Comparison of ENCODE assay signal across 8 cellular contexts in genomic region chr3:69012836-69013255, GRCh38. TPM values are rescaled to one million over a fixed set of nuclear protein-coding genes. Genes with fewer than 3 reads are reported as not detected.
DNase-seq lines count a peak whose midpoint lies in the region; ATAC-seq, FAIRE-seq and TF ChIP-seq lines count a peak whose summit lies in the region.

No MANE protein-coding gene starts in this region.

- no peak for TF ChIP-seq EP300 in A549 (IDR thresholded peaks at IDR 0.05)

- TF ChIP-seq POLR2A in A549 (IDR thresholded peaks at IDR 0.05; ENCODE audit: low read length): no peak

- no peak for TF ChIP-seq RAD21 in A549 (conservative IDR thresholded peaks at IDR 0.05 in 1 of 2, IDR thresholded peaks at IDR 0.05 in 1 of 2)

- ATAC-seq in A549: peak; percentile 63 to 83
- ATAC-seq in GM18498 (IDR thresholded peaks at IDR 0.05; ENCODE audit: unreplicated experiment): peak; percentile 41
- ATAC-seq in HG02884 (IDR thresholded peaks at IDR 0.05; ENCODE audit: unreplicated experiment): peak; percentile 37
- peak; percentile 72 to 78 for ATAC-seq in lower lobe of right lung
- ATAC-seq in thoracic aorta (ENCODE audit: insufficient number of reproducible peaks, low FRiP score, low read depth): peak; percentile 30

- H3K4me1 ChIP-seq in A549 (peaks cover 13% of the 10 kb centered on the region; the same call in 2 of the 3 replicates), duodenal mucosa (ENCODE audit: control insufficient read depth in 1 of 2, insufficient read depth in 2 of 2, low read length in 2 of 2) (peaks cover 6 to 12% of the 10 kb centered on the region in 2 donors), lower lobe of right lung (peaks cover 44% of the 10 kb centered on the region), thoracic aorta (ENCODE audit: control insufficient read depth in 1 of 2, low read depth in 2 of 2) (peaks cover 40 to 62% of the 10 kb centered on the region in 2 donors)

- peak overlapping the region; percentile 57 for H3K4me3 ChIP-seq in A549
- H3K4me3 ChIP-seq in duodenal mucosa (ENCODE audit: low read depth in 1 of 2, low read length in 2 of 2): peak overlapping the region; percentile 63 to 79
- peak overlapping the region; percentile 79 for H3K4me3 ChIP-seq in lower lobe of right lung
- H3K4me3 ChIP-seq in thoracic aorta: peak overlapping the region; percentile 96

- POLR2A ChIA-PET in A549 (lab: Yijun Ruan, JAX): interaction anchor here (1.0 kb wide), 1 partner anchor 40 kb away, joined by 3 read pairs; no protein-coding TSS in a partner anchor

- 27% methylated on average over 10 of the region's 37 CpGs for WGBS in A549 (ENCODE audit: missing lambda C conversion rate)

- DNase-seq in A549 (ENCODE audit: low read depth in 1 of 2, low spot score in 1 of 2): peak; percentile 30 to 48
- peak; percentile 40 for DNase-seq in SK-N-DZ (ENCODE audit: low spot score)
- peak; percentile 78 for DNase-seq in lower lobe of right lung
- no peak for DNase-seq in thoracic aorta (ENCODE audit: low spot score)
- DNase-seq in NCI-H226: no peak

- intact Hi-C loops in lower lobe of right lung (cut with DNase I): no loop called here

- H3K36me3 ChIP-seq in duodenal mucosa (ENCODE audit: control insufficient read depth in 1 of 2, insufficient read depth in 2 of 2, low read length in 2 of 2) (peaks cover 9 to 10% of the 10 kb centered on the region in 2 donors), lower lobe of right lung (peaks cover 27% of the 10 kb centered on the region), thoracic aorta (no peaks in the 10 kb centered on the region)

- H3K27ac ChIP-seq in A549: peak overlapping the region; percentile 89 to 100
- H3K27ac ChIP-seq in duodenal mucosa (ENCODE audit: low read depth, low read length): peak overlapping the region; percentile 87
- peak overlapping the region; percentile 100 for H3K27ac ChIP-seq in lower lobe of right lung
- peak overlapping the region; percentile 100 for H3K27ac ChIP-seq in thoracic aorta

- H3K9me3 ChIP-seq in A549 (no peaks in the 10 kb centered on the region), duodenal mucosa (ENCODE audit: control insufficient read depth in 1 of 2, low read length in 2 of 2) (no peaks in the 10 kb centered on the region), lower lobe of right lung (no peaks in the 10 kb centered on the region), thoracic aorta (no peaks in the 10 kb centered on the region)

- TF ChIP-seq CTCF in A549 (IDR thresholded peaks at IDR 0.05) (no peak), lower lobe of right lung (IDR thresholded peaks at IDR 0.05) (no peak), thoracic aorta (IDR thresholded peaks at IDR 0.05) (no peak)

- no peak for FAIRE-seq in A549 (lab: Jason Lieb, UNC)

- CTCF ChIA-PET in A549 (lab: Yijun Ruan, JAX): interaction anchor here (1.1 to 2.1 kb wide), 4 partner anchors 12 to 41 kb away, joined by 3 to 7 read pairs (median 4); no protein-coding TSS in a partner anchor

- H3K27me3 ChIP-seq in duodenal mucosa (ENCODE audit: control insufficient read depth in 1 of 2, insufficient read depth in 2 of 2, low read length in 2 of 2) (no peaks in the 10 kb centered on the region), lower lobe of right lung (ENCODE audit: low read depth) (no peaks in the 10 kb centered on the region), thoracic aorta (replicated peaks; ENCODE audit: insufficient read depth) (no peaks in the 10 kb centered on the region)

- H3K9ac ChIP-seq in duodenal mucosa (ENCODE audit: low read depth in 1 of 2, low read length in 2 of 2): peak overlapping the region; percentile 63 to 84

- peak overlapping the region; percentile 71 for H3K4me2 ChIP-seq in A549

TF ChIP-seq in A549, 52 proteins besides CTCF, POLR2A, EP300 and RAD21:
- TF ChIP-seq SMC3 (IDR thresholded peaks at IDR 0.05): no peak
- no peak for TF ChIP-seq NR3C1 (IDR thresholded peaks at IDR 0.05)
- no peak for TF ChIP-seq ZSCAN20 (CRISPR knock-in tag; IDR thresholded peaks at IDR 0.05)

RNA-seq across cellular contexts. Expression of gene EOGT, which starts 0.6 kb away (rescaled TPM):
- 11.1 and 11.3 TPM in 2 replicates for polyA plus RNA-seq in A549 (2011; rRNA removed)
- polyA plus RNA-seq in A549 (2012; cell fraction: cytosol; rRNA removed): 4.5 and 4.7 TPM in 2 replicates
- polyA plus RNA-seq in A549 (2012; cell fraction: nucleus; rRNA removed): 3.5 and 5.8 TPM in 2 replicates
- 8.6 to 10.0 TPM (median 9.3 TPM) in 3 replicates for polyA plus RNA-seq in A549 (2017; fragmentation: RNase III; extraction: RNeasy Plus Mini Kit Qiagen cat#74134 plus additional on column Dnase treatment)
- 7.4 and 7.7 TPM in 2 replicates for polyA minus RNA-seq in A549 (2011; rRNA and poly(A)+ RNA removed)
- polyA plus RNA-seq in SK-N-DZ (2014; cell fraction: cytosol; rRNA removed): 5.8 and 11.1 TPM in 2 replicates
- polyA plus RNA-seq in SK-N-DZ (2014; cell fraction: nucleus; rRNA removed): 7.2 and 14.8 TPM in 2 replicates
- 35.7 TPM for total RNA-seq in lower lobe of right lung
- total RNA-seq in thoracic aorta: 100 to 1,000 TPM; 148 to 183 TPM

RNA-seq across cellular contexts. Expression of gene TMF1, which starts 39.3 kb away (rescaled TPM):
- polyA plus RNA-seq in A549 (2011; rRNA removed): 13.9 and 17.2 TPM in 2 replicates
- polyA plus RNA-seq in A549 (2012; cell fraction: cytosol; rRNA removed): 2.2 and 2.4 TPM in 2 replicates
- polyA plus RNA-seq in A549 (2012; cell fraction: nucleus; rRNA removed): 1.6 and 1.8 TPM in 2 replicates
- polyA plus RNA-seq in A549 (2017; fragmentation: RNase III; extraction: RNeasy Plus Mini Kit Qiagen cat#74134 plus additional on column Dnase treatment): 13.7 to 16.1 TPM (median 15.3 TPM) in 3 replicates
- 8.2 and 9.3 TPM in 2 replicates for polyA minus RNA-seq in A549 (2011; rRNA and poly(A)+ RNA removed)
- 5.4 and 5.9 TPM in 2 replicates for polyA plus RNA-seq in SK-N-DZ (2014; cell fraction: cytosol; rRNA removed)
- polyA plus RNA-seq in SK-N-DZ (2014; cell fraction: nucleus; rRNA removed): 6.0 and 6.9 TPM in 2 replicates
- total RNA-seq in lower lobe of right lung: 40.0 TPM
- 10 to 100 TPM; 34.7 to 49.2 TPM for total RNA-seq in thoracic aorta

Comparison
In these comparisons a context has a peak if more than half of its experiments do, and no peak if none do; other contexts are left out.
1. DNase-seq: peak in A549 (2 of 2), SK-N-DZ (single experiment) and lower lobe of right lung (single experiment); none in thoracic aorta (single experiment) and NCI-H226 (single experiment).
2. Peak in every context shown above with its lines, with median percentiles within 50 percentile points of each other: ATAC-seq, H3K27ac ChIP-seq and H3K4me3 ChIP-seq.